8 cellular contexts compared by ENCODE assay signal in genomic region chr3:170414202-170414663, GRCh38. TPM values are rescaled to one million over a fixed set of nuclear protein-coding genes. Genes with fewer than 3 reads are reported as not detected.
A peak's percentile ranks its signal among the peaks of the same experiment; 100 is the strongest.
DNase-seq lines count a peak whose midpoint lies in the region; ATAC-seq and TF ChIP-seq lines count a peak whose summit lies in the region.

No MANE protein-coding gene starts in this region.

- H3K9me2 ChIP-seq in SU-DHL-6 (replicated peaks; ENCODE audit: insufficient read depth, low read length), result no peaks in the 10 kb centered on the region

- H3K79me2 ChIP-seq in SU-DHL-6 (ENCODE audit: insufficient read depth, low read length), result no peaks in the 10 kb centered on the region

- TF ChIP-seq POLR2A in testis (IDR thresholded peaks at IDR 0.05), result no peak

- no peak overlapping the region for H3K4me2 ChIP-seq in SU-DHL-6 (ENCODE audit: low read depth, low read length, poor library complexity, severe bottlenecking)

- 39 to 46% methylated on average over 5 of the region's 5 CpGs for WGBS in testis, 2 donors

- H2AFZ ChIP-seq in SU-DHL-6 (ENCODE audit: low read depth, low read length, severe bottlenecking), result no peak overlapping the region

- H3K9me3 ChIP-seq in SU-DHL-6 (ENCODE audit: insufficient read depth, low read length), result no peaks in the 10 kb centered on the region
- H3K9me3 ChIP-seq in lower lobe of right lung, result no peaks in the 10 kb centered on the region
- no peaks in the 10 kb centered on the region for H3K9me3 ChIP-seq in testis

- H3K4me1 ChIP-seq in lower lobe of right lung, result peaks cover 14% of the 10 kb centered on the region
- peaks cover 4% of the 10 kb centered on the region for H3K4me1 ChIP-seq in testis

- H3K27me3 ChIP-seq in SU-DHL-6 (ENCODE audit: low read length) (no peaks in the 10 kb centered on the region), lower lobe of right lung (ENCODE audit: low read depth) (peaks cover 19% of the 10 kb centered on the region), testis (no peaks in the 10 kb centered on the region)

- H3K36me3 ChIP-seq in SU-DHL-6 (ENCODE audit: low read length), result no peaks in the 10 kb centered on the region
- no peaks in the 10 kb centered on the region for H3K36me3 ChIP-seq in lower lobe of right lung
- H3K36me3 ChIP-seq in testis (ENCODE audit: low read depth, missing control alignments), result no peaks in the 10 kb centered on the region

- no peak overlapping the region for H3K9ac ChIP-seq in SU-DHL-6 (ENCODE audit: low read length)

- no peaks in the 10 kb centered on the region for H4K20me1 ChIP-seq in SU-DHL-6 (ENCODE audit: low read depth, low read length)

- H3K4me3 ChIP-seq in SU-DHL-6 (ENCODE audit: insufficient read depth, low read length, poor library complexity, severe bottlenecking) (no peak overlapping the region), choroid plexus epithelial cell (ENCODE audit: low read depth, low read length) (no peak overlapping the region), lower lobe of right lung (no peak overlapping the region), testis (no peak overlapping the region)

- H3F3A ChIP-seq in SU-DHL-6 (ENCODE audit: insufficient read depth), result no peaks in the 10 kb centered on the region

- no peak overlapping the region for H3K27ac ChIP-seq in SU-DHL-6 (ENCODE audit: low read depth, low read length)
- H3K27ac ChIP-seq in lower lobe of right lung, result no peak overlapping the region
- H3K27ac ChIP-seq in testis, result no peak overlapping the region

- peak; percentile 50 for ATAC-seq in GM21737 (IDR thresholded peaks at IDR 0.05; ENCODE audit: unreplicated experiment)
- ATAC-seq in lower lobe of right lung, result peak; percentile 61
- no peak for ATAC-seq in GM21360 (IDR thresholded peaks at IDR 0.05; ENCODE audit: unreplicated experiment)

- TF ChIP-seq CTCF in SU-DHL-6 (IDR thresholded peaks at IDR 0.05; ENCODE audit: insufficient read depth, low read length, poor library complexity, severe bottlenecking) (peak; percentile 85), choroid plexus epithelial cell (conservative IDR thresholded peaks at IDR 0.05; ENCODE audit: low read depth, low read length) (peak; percentile 100), lower lobe of right lung (IDR thresholded peaks at IDR 0.05) (peak; percentile 94), testis (IDR thresholded peaks at IDR 0.05) (peak; percentile 83 to 93 (median 91))

- DNase-seq in DMS79 treated with DMSO at 0.1 percent for 48 hours (lab: John Stamatoyannopoulos, UW) (peak; percentile 64), NCI-H146 treated with DMSO at 0.1 percent for 48 hours (lab: John Stamatoyannopoulos, UW; ENCODE audit: unreplicated experiment) (peak; percentile 76), choroid plexus epithelial cell (ENCODE audit: low read depth) (peak; percentile 93), lower lobe of right lung (no peak), testis (peak; percentile 75)

- intact Hi-C loops in lower lobe of right lung (cut with DNase I) (no loop called here), testis (cut with DNase I; ENCODE audit: low total_unique reads) (loop anchor here (5.0 kb wide), 1 partner anchor 102 kb away; no protein-coding TSS in a partner anchor)

RNA-seq across cellular contexts. Expression of gene CLDN11, which starts 4.4 kb away (rescaled TPM):
- total RNA-seq in lower lobe of right lung (22.4 TPM), testis (1,000 to 10,000 TPM; 1,237 to 1,538 TPM)
- polyA plus RNA-seq in testis (ENCODE audit: insufficient read depth, low read depth, low replicate concordance), result 378 TPM

RNA-seq across cellular contexts. Expression of gene SKIL, which starts 56.7 kb away (rescaled TPM):
- total RNA-seq in lower lobe of right lung (86.7 TPM), testis (10 to 100 TPM; 47.4 to 53.6 TPM)
- 19.1 TPM for polyA plus RNA-seq in testis (ENCODE audit: insufficient read depth, low read depth, low replicate concordance)

Comparison
In these comparisons a context has a peak if more than half of its experiments do, and no peak if none do; other contexts are left out.
1. RNA of gene CLDN11, which starts 4.4 kb away (total RNA-seq): 1,237 to 1,538 TPM in testis; 22.4 TPM in lower lobe of right lung (single experiment); every median in the first group is over 10 times any median in the second.
2. Peak in every context shown above with its lines, with median percentiles within 50 percentile points of each other: CTCF ChIP-seq.